11 cellular contexts compared by ENCODE assay signal in genomic region chr7:1883031-1883761, GRCh38.
A peak's percentile ranks its signal among the peaks of the same experiment; 100 is the strongest.
DNase-seq lines count a peak whose midpoint lies in the region; ATAC-seq, FAIRE-seq and TF ChIP-seq lines count a peak whose summit lies in the region.
"Had no signal": no experiment of that assay in that cellular context is flagged by ENCODE, and none has a peak within 500 bp of the region (broad histone marks: within the 10 kb centered on the region; RNA-seq: fewer than 3 reads in every experiment).

No MANE protein-coding gene starts in this region.

- peaks cover 51% of the 10 kb centered on the region for H3K36me3 Mint-ChIP-seq in activated T-helper 2 cell treated with anti-CD3 and anti-CD28 coated beads, Interferon-gamma antibody, Interleukin-2, Interleukin-4, amounts not matched to agents 10 μg/mL and 5 μg/mL and 100 μg/mL, durations not matched to agents 14 hours and 24 hours and 36 hours (ENCODE audit: low read depth)

- H3K4me3 ChIP-seq in HUES6 (ENCODE audit: low read depth, low read length) (no peak overlapping the region), kidney (ENCODE audit: low read length in 2 of 2) (no peak overlapping the region)
- H3K4me3 ChIP-seq: right lobe of liver, vagina had no signal

- no peaks in the 10 kb centered on the region for H3K27me3 ChIP-seq in HUES6 (ENCODE audit: control insufficient read depth, insufficient read depth, low read length)
- H3K27me3 ChIP-seq: right lobe of liver, vagina had no signal

- TF ChIP-seq CTCF in kidney (IDR thresholded peaks at IDR 0.05; ENCODE audit: borderline replicate concordance, extremely low read depth, insufficient read depth), result no peak

- peaks cover 7% of the 10 kb centered on the region for H3K9me3 Mint-ChIP-seq in activated T-helper 2 cell treated with anti-CD3 and anti-CD28 coated beads, Interferon-gamma antibody, Interleukin-2, Interleukin-4, amounts not matched to agents 10 μg/mL and 5 μg/mL and 100 μg/mL, durations not matched to agents 14 hours and 24 hours and 36 hours

- H3K36me3 ChIP-seq in HUES6 (ENCODE audit: control insufficient read depth, insufficient read depth, low read length) (peaks cover 12% of the 10 kb centered on the region), kidney (ENCODE audit: control insufficient read depth in 1 of 2, insufficient read depth in 2 of 2, low read length in 2 of 2) (peaks cover 2 to 10% of the 10 kb centered on the region in 2 donors)
- H3K36me3 ChIP-seq: right lobe of liver, vagina had no signal

- H3K9ac ChIP-seq in HUES6 (ENCODE audit: low read length) (peak overlapping the region; percentile 40), kidney (ENCODE audit: low read length in 2 of 2) (no peak overlapping the region)

- DNase-seq in CMK (ENCODE audit: low read depth), result peak; percentile 17
- no peak for DNase-seq in activated T-helper 2 cell treated with anti-CD3 and anti-CD28 coated beads, Interferon-gamma antibody, Interleukin-2, Interleukin-4, amounts not matched to agents 10 μg/mL and 5 μg/mL and 100 μg/mL, durations not matched to agents 14 hours and 24 hours and 36 hours (ENCODE audit: low spot score)
- DNase-seq in kidney, result peak; percentile 50
- DNase-seq in NCI-H524 treated with DMSO at 0.1 percent for 48 hours (lab: John Stamatoyannopoulos, UW), result no peak
- DNase-seq in stimulated activated CD4-positive, alpha-beta T cell treated with anti-CD3 and anti-CD28 coated beads, Interleukin-15, amount 100 ng/mL, for 24 hours, result no peak

- H3K9me3 ChIP-seq in HUES6 (ENCODE audit: control insufficient read depth, insufficient read depth, low read depth, low read length) (peaks cover 9% of the 10 kb centered on the region), kidney (ENCODE audit: control insufficient read depth in 1 of 2, low read length in 2 of 2) (no peaks in the 10 kb centered on the region)
- H3K9me3 ChIP-seq: right lobe of liver had no signal

- H3K27me3 Mint-ChIP-seq in activated T-helper 2 cell treated with anti-CD3 and anti-CD28 coated beads, Interferon-gamma antibody, Interleukin-2, Interleukin-4, amounts not matched to agents 10 μg/mL and 5 μg/mL and 100 μg/mL, durations not matched to agents 14 hours and 24 hours and 36 hours (ENCODE audit: low read depth), result no peaks in the 10 kb centered on the region

- no peak overlapping the region; the same call in 1 of the 2 replicates for H3K27ac ChIP-seq in HUES6 (ENCODE audit: low read depth, low read length)
- H3K27ac ChIP-seq in kidney (ENCODE audit: low read depth in 2 of 2, low read length in 2 of 2), result no peak overlapping the region
- H3K27ac ChIP-seq: right lobe of liver, vagina had no signal

- peaks cover 22% of the 10 kb centered on the region for H3K4me1 Mint-ChIP-seq in activated T-helper 2 cell treated with anti-CD3 and anti-CD28 coated beads, Interferon-gamma antibody, Interleukin-2, Interleukin-4, amounts not matched to agents 10 μg/mL and 5 μg/mL and 100 μg/mL, durations not matched to agents 14 hours and 24 hours and 36 hours (ENCODE audit: low read depth)

- intact Hi-C loops in activated T-helper 2 cell treated with anti-CD3 and anti-CD28 coated beads, Interferon-gamma antibody, Interleukin-2, Interleukin-4, amounts not matched to agents 10 μg/mL and 5 μg/mL and 100 μg/mL, durations not matched to agents 14 hours and 24 hours and 36 hours (cut with micrococcal nuclease), result no loop called here
- intact Hi-C loops in kidney (cut with DNase I), result no loop called here

- FAIRE-seq in kidney (lab: Jason Lieb, UNC), result no peak
- FAIRE-seq: GM18507 had no signal

- H3K4me1 ChIP-seq in HUES6 (ENCODE audit: control insufficient read depth, insufficient read depth, low read length), result peaks cover 10% of the 10 kb centered on the region; the same call in 1 of the 2 replicates
- no peaks in the 10 kb centered on the region for H3K4me1 ChIP-seq in kidney (ENCODE audit: control insufficient read depth in 1 of 2, insufficient read depth in 1 of 2, low read depth in 1 of 2, low read length in 2 of 2)
- H3K4me1 ChIP-seq: right lobe of liver, vagina had no signal

- peak overlapping the region; percentile 14 for H3K27ac Mint-ChIP-seq in activated T-helper 2 cell treated with anti-CD3 and anti-CD28 coated beads, Interferon-gamma antibody, Interleukin-2, Interleukin-4, amounts not matched to agents 10 μg/mL and 5 μg/mL and 100 μg/mL, durations not matched to agents 14 hours and 24 hours and 36 hours

- ATAC-seq in HG03565 (IDR thresholded peaks at IDR 0.05; ENCODE audit: unreplicated experiment) (no peak), GM18517 (IDR thresholded peaks at IDR 0.05; ENCODE audit: unreplicated experiment) (no peak)

- H3K4me3 Mint-ChIP-seq in activated T-helper 2 cell treated with anti-CD3 and anti-CD28 coated beads, Interferon-gamma antibody, Interleukin-2, Interleukin-4, amounts not matched to agents 10 μg/mL and 5 μg/mL and 100 μg/mL, durations not matched to agents 14 hours and 24 hours and 36 hours (ENCODE audit: low read depth), result no peak overlapping the region

Comparison
In these comparisons a context has a peak if more than half of its experiments do, and no peak if none do; other contexts are left out.
1. DNase-seq: peak in CMK (single experiment) and kidney (single experiment); none in activated T-helper 2 cell treated with anti-CD3 and anti-CD28 coated beads, Interferon-gamma antibody, Interleukin-2, Interleukin-4, amounts not matched to agents 10 μg/mL and 5 μg/mL and 100 μg/mL, durations not matched to agents 14 hours and 24 hours and 36 hours (single experiment), NCI-H524 treated with DMSO at 0.1 percent for 48 hours (single experiment) and stimulated activated CD4-positive, alpha-beta T cell treated with anti-CD3 and anti-CD28 coated beads, Interleukin-15, amount 100 ng/mL, for 24 hours (single experiment).